10 cellular contexts compared by ENCODE assay signal in genomic region chr12:124828264-124829007, GRCh38. TPM values are rescaled to one million over a fixed set of nuclear protein-coding genes. Genes with fewer than 3 reads are reported as not detected.
DNase-seq lines count a peak whose midpoint lies in the region; ATAC-seq, FAIRE-seq and TF ChIP-seq lines count a peak whose summit lies in the region.
"Had no signal": no experiment of that assay in that cellular context is flagged by ENCODE, and none has a peak within 500 bp of the region (broad histone marks: within the 10 kb centered on the region; RNA-seq: fewer than 3 reads in every experiment).

No MANE protein-coding gene starts in this region.

- H3K36me3 Mint-ChIP-seq in activated naive CD8-positive, alpha-beta T cell treated with anti-CD3 and anti-CD28 coated beads for 36 hours: peaks cover 2% of the 10 kb centered on the region

- WGBS in hepatocyte (ENCODE audit: low lambda C conversion rate, missing lambda C conversion rate): 56% methylated on average over 18 of the region's 18 CpGs

- H3K9ac ChIP-seq in subcutaneous abdominal adipose tissue (ENCODE audit: low read length in 5 of 5): peak overlapping the region in 2 of 5 donors; percentile 10 to 35

- H3K4me3 Mint-ChIP-seq in activated naive CD8-positive, alpha-beta T cell treated with anti-CD3 and anti-CD28 coated beads for 36 hours: no peak overlapping the region
- H3K4me3 Mint-ChIP-seq: stimulated activated naive CD8-positive, alpha-beta T cell treated with anti-CD3 and anti-CD28 coated beads, Interleukin-15, Interleukin-2, amounts not matched to agents 100 ng/mL and 50 ng/mL, for 24 hours had no signal

- no peak for TF ChIP-seq CTCF in hepatocyte (IDR thresholded peaks at IDR 0.05; ENCODE audit: poor library complexity)

- peaks cover 6% of the 10 kb centered on the region for H3K4me1 Mint-ChIP-seq in activated naive CD8-positive, alpha-beta T cell treated with anti-CD3 and anti-CD28 coated beads for 36 hours

- DNase-seq in H54 (ENCODE audit: insufficient read length, low spot score) (peak; percentile 49), hepatocyte (ENCODE audit: low spot score) (peak; percentile 70), OCI-M2 (lab: John Stamatoyannopoulos, UW; ENCODE audit: unreplicated experiment) (no peak), NCI-H2171 (lab: John Stamatoyannopoulos, UW) (no peak)
- no peak for DNase-seq in activated naive CD8-positive, alpha-beta T cell treated with anti-CD3 and anti-CD28 coated beads for 36 hours
- DNase-seq: KG1 had no signal

- H3K27me3 Mint-ChIP-seq in activated naive CD8-positive, alpha-beta T cell treated with anti-CD3 and anti-CD28 coated beads for 36 hours: no peaks in the 10 kb centered on the region
- H3K27me3 Mint-ChIP-seq: stimulated activated naive CD8-positive, alpha-beta T cell treated with anti-CD3 and anti-CD28 coated beads, Interleukin-15, Interleukin-2, amounts not matched to agents 100 ng/mL and 50 ng/mL, for 24 hours had no signal

- H3K4me2 ChIP-seq in hepatocyte: peak overlapping the region; percentile 49

- no peak overlapping the region for H3K27ac Mint-ChIP-seq in activated naive CD8-positive, alpha-beta T cell treated with anti-CD3 and anti-CD28 coated beads for 36 hours
- H3K27ac Mint-ChIP-seq: stimulated activated naive CD8-positive, alpha-beta T cell treated with anti-CD3 and anti-CD28 coated beads, Interleukin-15, Interleukin-2, amounts not matched to agents 100 ng/mL and 50 ng/mL, for 24 hours had no signal

- peaks cover 38% of the 10 kb centered on the region for H3K79me2 ChIP-seq in hepatocyte

- H3K4me1 ChIP-seq in hepatocyte (ENCODE audit: insufficient read depth) (peaks cover 26% of the 10 kb centered on the region), subcutaneous abdominal adipose tissue (ENCODE audit: control insufficient read depth in 5 of 5, insufficient read depth in 5 of 5, low read length in 5 of 5) (peaks cover 0 to 25% (median 12%) of the 10 kb centered on the region in 5 donors)

- TF ChIP-seq POLR2A in H54 (IDR thresholded peaks at IDR 0.05; ENCODE audit: low read depth, low read length): no peak

- H2AFZ ChIP-seq in hepatocyte: peak overlapping the region; percentile 38

- H3K36me3 ChIP-seq in hepatocyte (replicated peaks; ENCODE audit: insufficient read depth, low read depth) (no peaks in the 10 kb centered on the region), subcutaneous abdominal adipose tissue (ENCODE audit: control insufficient read depth in 5 of 5, insufficient read depth in 5 of 5, low read length in 5 of 5) (peaks cover 0 to 3% (median 0%) of the 10 kb centered on the region in 5 donors)

- H3K27me3 ChIP-seq in hepatocyte: no peaks in the 10 kb centered on the region
- no peaks in the 10 kb centered on the region for H3K27me3 ChIP-seq in subcutaneous abdominal adipose tissue (ENCODE audit: control insufficient read depth in 5 of 5, insufficient read depth in 4 of 5, low read length in 5 of 5)

- H3K9me3 ChIP-seq in hepatocyte (ENCODE audit: low read depth) (no peaks in the 10 kb centered on the region), subcutaneous abdominal adipose tissue (ENCODE audit: control insufficient read depth in 5 of 5, low read length in 5 of 5) (peaks cover 0 to 3% (median 0%) of the 10 kb centered on the region in 5 donors)

- H3K4me3 ChIP-seq in hepatocyte (no peak overlapping the region), subcutaneous abdominal adipose tissue (ENCODE audit: low read depth in 1 of 5, low read length in 5 of 5) (no peak overlapping the region)

- no peaks in the 10 kb centered on the region for H3K9me2 ChIP-seq in hepatocyte (replicated peaks; ENCODE audit: insufficient read depth)

- H3K27ac ChIP-seq in hepatocyte (peak overlapping the region; percentile 93), subcutaneous abdominal adipose tissue (ENCODE audit: low read depth, low read length) (peak overlapping the region; percentile 18)

- H3K9me3 Mint-ChIP-seq in activated naive CD8-positive, alpha-beta T cell treated with anti-CD3 and anti-CD28 coated beads for 36 hours: no peaks in the 10 kb centered on the region
- H3K9me3 Mint-ChIP-seq: stimulated activated naive CD8-positive, alpha-beta T cell treated with anti-CD3 and anti-CD28 coated beads, Interleukin-15, Interleukin-2, amounts not matched to agents 100 ng/mL and 50 ng/mL, for 24 hours had no signal

- FAIRE-seq in H54 (lab: Jason Lieb, UNC): no peak
- FAIRE-seq: colon had no signal

- no peaks in the 10 kb centered on the region for H4K20me1 ChIP-seq in hepatocyte (ENCODE audit: insufficient read depth, poor library complexity, severe bottlenecking)

- ATAC-seq in SK-N-SH treated with all-trans-retinoic acid at 6 μM for 48 hours: peak; percentile 72

TF ChIP-seq in SK-N-SH treated with all-trans-retinoic acid at 6 μM for 48 hours, 23 proteins besides CTCF, POLR2A, EP300 and RAD21:
- TF ChIP-seq OSR1 (CRISPR knock-in tag; IDR thresholded peaks at IDR 0.05): no peak
- TF ChIP-seq ISL1 (CRISPR knock-in tag; IDR thresholded peaks at IDR 0.05): no peak
- TF ChIP-seq CSDC2 (CRISPR knock-in tag; IDR thresholded peaks at IDR 0.05): no peak
- no peak for TF ChIP-seq ARNTL (CRISPR knock-in tag; IDR thresholded peaks at IDR 0.05; ENCODE audit: borderline replicate concordance, low read depth)
- no peak for TF ChIP-seq PATZ1 (CRISPR knock-in tag; IDR thresholded peaks at IDR 0.05; ENCODE audit: borderline replicate concordance)
- TF ChIP-seq POU6F1 (CRISPR knock-in tag; IDR thresholded peaks at IDR 0.05; ENCODE audit: borderline replicate concordance, low read depth): no peak
- TF ChIP-seq ZNF70 (CRISPR knock-in tag; IDR thresholded peaks at IDR 0.05): no peak
- no peak for TF ChIP-seq RARB (CRISPR knock-in tag; IDR thresholded peaks at IDR 0.05)
- TF ChIP-seq SNAI2 (CRISPR knock-in tag; IDR thresholded peaks at IDR 0.05): no peak
- TF ChIP-seq ZC3H10 (CRISPR knock-in tag; IDR thresholded peaks at IDR 0.05): no peak

RNA-seq across cellular contexts. Expression of gene SCARB1, which starts 35.2 kb away (rescaled TPM):
- total RNA-seq in hepatocyte: 50.4 and 51.5 TPM in 2 replicates
- polyA plus RNA-seq in hepatocyte: 68.1 and 90.0 TPM in 2 replicates
- 10 to 100 TPM; 40.3 to 43.8 TPM for total RNA-seq in activated naive CD8-positive, alpha-beta T cell treated with anti-CD3 and anti-CD28 coated beads for 36 hours

Comparison
In these comparisons a context has a peak if more than half of its experiments do, and no peak if none do; other contexts are left out.
1. DNase-seq: peak in H54 (single experiment) and hepatocyte (single experiment); none in OCI-M2 (single experiment), activated naive CD8-positive, alpha-beta T cell treated with anti-CD3 and anti-CD28 coated beads for 36 hours (single experiment) and NCI-H2171 (single experiment).